Comparison of ENCODE assay signal across 29 cellular contexts in genomic region chr15:63059075-63059474, GRCh38. TPM values are rescaled to one million over a fixed set of nuclear protein-coding genes. Genes with fewer than 3 reads are reported as not detected.
DNase-seq lines count a peak whose midpoint lies in the region; ATAC-seq, FAIRE-seq and TF ChIP-seq lines count a peak whose summit lies in the region.
"Had no signal": no experiment of that assay in that cellular context is flagged by ENCODE, and none has a peak within 500 bp of the region (broad histone marks: within the 10 kb centered on the region; RNA-seq: fewer than 3 reads in every experiment).

No MANE protein-coding gene starts in this region.

- POLR2A ChIA-PET in CD4-positive, alpha-beta T cell (lab: Charles Lee) = no interaction called here

- intact Hi-C loops in left ventricle myocardium inferior (cut with micrococcal nuclease) (no loop called here), left cardiac atrium (cut with DNase I) (no loop called here), aorta (cut with DNase I) (no loop called here)
- intact Hi-C loops in CD4-positive, alpha-beta T cell (cut with DNase I, micrococcal nuclease) = no loop called here

- WGBS in aorta, 2 donors = 48 to 55% methylated on average over 3 of the region's 3 CpGs
- 43 to 58% methylated on average over 3 of the region's 3 CpGs for WGBS in upper lobe of left lung, 2 donors
- 63 to 76% (median 67%) methylated on average over 3 of the region's 3 CpGs for WGBS in small intestine, 3 donors

- TF ChIP-seq CTCF in left ventricle myocardium inferior (IDR thresholded peaks at IDR 0.05; ENCODE audit: borderline replicate concordance) (no peak), chondrocyte (IDR thresholded peaks at IDR 0.05) (no peak), osteocyte (IDR thresholded peaks at IDR 0.05) (no peak), upper lobe of left lung (IDR thresholded peaks at IDR 0.05) (no peak)
- TF ChIP-seq CTCF in CD4-positive, alpha-beta T cell (IDR thresholded peaks at IDR 0.05) = no peak

- DNase-seq in left ventricle myocardium inferior (no peak), left cardiac atrium (no peak), chondrocyte (ENCODE audit: low spot score) (no peak), osteocyte (ENCODE audit: extremely low spot score, unreplicated experiment) (no peak), aorta (no peak), upper lobe of left lung (no peak), small intestine (no peak)
- no peak for DNase-seq in CD4-positive, alpha-beta T cell
- DNase-seq: activated B cell treated with CpG ODN at 0.5 μM for 24 hours; activated naive CD8-positive, alpha-beta T cell treated with anti-CD3 and anti-CD28 coated beads, Interleukin-2, amount 50 U/mL, for 24 hours; activated T-cell treated with anti-CD3 and anti-CD28 coated beads, Interleukin-2, amount 50 U/mL, for 4 hours; AML-193; CD4-positive, alpha-beta memory T cell; DMS 273 treated with DMSO at 0.1 percent for 48 hours; EL; hypothalamus; left colon; NCI-H1092; NCI-H1694 treated with DMSO at 0.1 percent for 48 hours; NCI-H446 treated with DMSO at 0.1 percent for 48 hours; right lobe of liver; RPMI8226; stimulated activated CD4-positive, alpha-beta T cell treated with anti-CD3 and anti-CD28 coated beads, Interleukin-4, amount 100 ng/mL, for 4 hours had no signal

- FAIRE-seq in small intestine (lab: Jason Lieb, UNC) = no peak
- FAIRE-seq: A204.1, GM18507, GM19239, H1 had no signal

- peaks cover 87% of the 10 kb centered on the region for H3K4me1 Mint-ChIP-seq in chondrocyte (ENCODE audit: low read depth)
- H3K4me1 Mint-ChIP-seq in osteocyte (ENCODE audit: unreplicated experiment) = peaks cover 62% of the 10 kb centered on the region
- H3K4me1 Mint-ChIP-seq in CD4-positive, alpha-beta T cell (ENCODE audit: low read depth) = peaks cover 7% of the 10 kb centered on the region
- H3K4me1 Mint-ChIP-seq: activated B cell treated with CpG ODN at 0.5 μM for 24 hours; activated naive CD8-positive, alpha-beta T cell treated with anti-CD3 and anti-CD28 coated beads, Interleukin-2, amount 50 U/mL, for 24 hours had no signal

- no peaks in the 10 kb centered on the region for H3K27me3 ChIP-seq in left ventricle myocardium inferior (ENCODE audit: low read depth)
- H3K27me3 ChIP-seq in aorta (ENCODE audit: control insufficient read depth in 1 of 2, insufficient read depth in 2 of 2, low read length in 1 of 2) = no peaks in the 10 kb centered on the region
- no peaks in the 10 kb centered on the region for H3K27me3 ChIP-seq in CD4-positive, alpha-beta T cell (ENCODE audit: control insufficient read depth, insufficient read depth, low read length)
- no peaks in the 10 kb centered on the region for H3K27me3 ChIP-seq in upper lobe of left lung
- no peaks in the 10 kb centered on the region for H3K27me3 ChIP-seq in small intestine (ENCODE audit: control insufficient read depth in 2 of 2, insufficient read depth in 2 of 2, low read length in 2 of 2)
- H3K27me3 ChIP-seq: right lobe of liver had no signal

- H3K36me3 Mint-ChIP-seq in chondrocyte (ENCODE audit: low read depth) (peaks cover 83% of the 10 kb centered on the region), osteocyte (ENCODE audit: unreplicated experiment) (peaks cover 81% of the 10 kb centered on the region)
- H3K36me3 Mint-ChIP-seq in CD4-positive, alpha-beta T cell (ENCODE audit: low read depth) = peaks cover 77% of the 10 kb centered on the region

- H3K9me3 Mint-ChIP-seq in chondrocyte (ENCODE audit: low read depth) (no peaks in the 10 kb centered on the region), osteocyte (ENCODE audit: unreplicated experiment) (no peaks in the 10 kb centered on the region)
- no peaks in the 10 kb centered on the region for H3K9me3 Mint-ChIP-seq in CD4-positive, alpha-beta T cell
- H3K9me3 Mint-ChIP-seq: activated B cell treated with CpG ODN at 0.5 μM for 24 hours; activated naive CD8-positive, alpha-beta T cell treated with anti-CD3 and anti-CD28 coated beads, Interleukin-2, amount 50 U/mL, for 24 hours; activated T-cell treated with anti-CD3 and anti-CD28 coated beads, Interleukin-2, amount 50 U/mL, for 4 hours; CD4-positive, alpha-beta memory T cell; neural crest cell had no signal

- CTCF ChIA-PET in CD4-positive, alpha-beta T cell (lab: Charles Lee) = no interaction called here

- H3K4me3 ChIP-seq in left ventricle myocardium inferior = peak overlapping the region; percentile 11
- no peak overlapping the region for H3K4me3 ChIP-seq in aorta (ENCODE audit: low read length in 2 of 2)
- no peak overlapping the region for H3K4me3 ChIP-seq in upper lobe of left lung
- H3K4me3 ChIP-seq in small intestine (ENCODE audit: low read depth in 1 of 2, low read length in 2 of 2) = no peak overlapping the region
- H3K4me3 ChIP-seq: right lobe of liver had no signal

- H3K4me3 Mint-ChIP-seq in chondrocyte (ENCODE audit: unreplicated experiment) (no peak overlapping the region), osteocyte (ENCODE audit: unreplicated experiment) (no peak overlapping the region)
- no peak overlapping the region for H3K4me3 Mint-ChIP-seq in CD4-positive, alpha-beta T cell
- H3K4me3 Mint-ChIP-seq: activated B cell treated with CpG ODN at 0.5 μM for 24 hours; activated naive CD8-positive, alpha-beta T cell treated with anti-CD3 and anti-CD28 coated beads, Interleukin-2, amount 50 U/mL, for 24 hours; activated T-cell treated with anti-CD3 and anti-CD28 coated beads, Interleukin-2, amount 50 U/mL, for 4 hours; brain; CD4-positive, alpha-beta memory T cell; neural crest cell had no signal

- peaks cover 100% of the 10 kb centered on the region for H3K4me1 ChIP-seq in left ventricle myocardium inferior
- H3K4me1 ChIP-seq in aorta (ENCODE audit: control insufficient read depth in 1 of 2, insufficient read depth in 2 of 2, low read length in 2 of 2) = peaks cover 3 to 4% of the 10 kb centered on the region in 2 donors
- peaks cover 20 to 37% (median 34%) of the 10 kb centered on the region in 4 donors for H3K4me1 ChIP-seq in upper lobe of left lung
- peaks cover 3 to 6% of the 10 kb centered on the region in 2 donors for H3K4me1 ChIP-seq in small intestine (ENCODE audit: control insufficient read depth in 2 of 2, insufficient read depth in 1 of 2, low read depth in 1 of 2, low read length in 1 of 2)

- no peaks in the 10 kb centered on the region for H3K27me3 Mint-ChIP-seq in chondrocyte (ENCODE audit: low read depth)
- H3K27me3 Mint-ChIP-seq in osteocyte (ENCODE audit: unreplicated experiment) = no peaks in the 10 kb centered on the region
- H3K27me3 Mint-ChIP-seq in CD4-positive, alpha-beta T cell = no peaks in the 10 kb centered on the region
- H3K27me3 Mint-ChIP-seq: activated B cell treated with CpG ODN at 0.5 μM for 24 hours; activated naive CD8-positive, alpha-beta T cell treated with anti-CD3 and anti-CD28 coated beads, Interleukin-2, amount 50 U/mL, for 24 hours; CD4-positive, alpha-beta memory T cell had no signal

- H3K27ac ChIP-seq in left ventricle myocardium inferior (replicated peaks) (peak overlapping the region; percentile 99), aorta (ENCODE audit: low read depth in 1 of 2, low read length in 2 of 2) (peak overlapping the region; percentile 36 to 40), upper lobe of left lung (peak overlapping the region in 2 of 4 donors; percentile 36 to 38), small intestine (ENCODE audit: low read depth in 1 of 2, low read length in 1 of 2) (no peak overlapping the region)
- H3K27ac ChIP-seq in CD4-positive, alpha-beta T cell (ENCODE audit: low read depth, low read length) = no peak overlapping the region
- H3K27ac ChIP-seq: right lobe of liver had no signal

- no peaks in the 10 kb centered on the region for H3K9me3 ChIP-seq in left ventricle myocardium inferior (replicated peaks)
- no peaks in the 10 kb centered on the region for H3K9me3 ChIP-seq in aorta (ENCODE audit: control insufficient read depth, low read length)
- no peaks in the 10 kb centered on the region for H3K9me3 ChIP-seq in CD4-positive, alpha-beta T cell (ENCODE audit: control insufficient read depth, low read length)
- H3K9me3 ChIP-seq in upper lobe of left lung = no peaks in the 10 kb centered on the region
- no peaks in the 10 kb centered on the region for H3K9me3 ChIP-seq in small intestine (ENCODE audit: control insufficient read depth, low read depth)
- H3K9me3 ChIP-seq: right lobe of liver had no signal

- TF ChIP-seq POLR2A in upper lobe of left lung (IDR thresholded peaks at IDR 0.05) = no peak

- peaks cover 92% of the 10 kb centered on the region for H3K36me3 ChIP-seq in left ventricle myocardium inferior
- peaks cover 30 to 37% of the 10 kb centered on the region in 2 donors for H3K36me3 ChIP-seq in aorta (ENCODE audit: control insufficient read depth in 1 of 2, insufficient read depth in 2 of 2, low read length in 1 of 2)
- peaks cover 40 to 74% (median 67%) of the 10 kb centered on the region in 4 donors for H3K36me3 ChIP-seq in upper lobe of left lung
- peaks cover 32 to 41% of the 10 kb centered on the region in 2 donors for H3K36me3 ChIP-seq in small intestine (ENCODE audit: control insufficient read depth in 2 of 2, insufficient read depth in 2 of 2, low read length in 2 of 2)

- no peak for TF ChIP-seq EP300 in upper lobe of left lung (IDR thresholded peaks at IDR 0.05)

- ATAC-seq in left cardiac atrium (no peak), aorta (ENCODE audit: low FRiP score) (no peak), upper lobe of left lung (ENCODE audit: low FRiP score in 2 of 2) (no peak)
- ATAC-seq in CD4-positive, alpha-beta T cell (ENCODE audit: poor library complexity) = no peak
- ATAC-seq: activated naive CD8-positive, alpha-beta T cell treated with anti-CD3 and anti-CD28 coated beads, Interleukin-2, amount 50 U/mL, for 24 hours; activated T-cell treated with anti-CD3 and anti-CD28 coated beads, Interleukin-2, amount 50 U/mL, for 4 hours; left colon; right lobe of liver had no signal

- H3K27ac Mint-ChIP-seq in chondrocyte (ENCODE audit: unreplicated experiment) (peak overlapping the region; percentile 73), osteocyte (ENCODE audit: unreplicated experiment) (peak overlapping the region; percentile 66)
- H3K27ac Mint-ChIP-seq in CD4-positive, alpha-beta T cell = no peak overlapping the region
- H3K27ac Mint-ChIP-seq: activated B cell treated with CpG ODN at 0.5 μM for 24 hours; activated naive CD8-positive, alpha-beta T cell treated with anti-CD3 and anti-CD28 coated beads, Interleukin-2, amount 50 U/mL, for 24 hours; brain; CD4-positive, alpha-beta memory T cell had no signal

RNA-seq across cellular contexts. Expression of gene TPM1, which starts 16.5 kb away (rescaled TPM):
- total RNA-seq in left ventricle myocardium inferior (12,604 TPM), left cardiac atrium (1,000 to 10,000 TPM; 8,049 to 9,104 TPM), chondrocyte (2,291 to 2,367 TPM (median 2,332 TPM) in 3 replicates), osteocyte (1,635 and 1,747 TPM in 2 replicates), aorta (1,000 to 10,000 TPM in 1 of 2 donors, 100 to 1,000 TPM in 1; 861 to 1,497 TPM), upper lobe of left lung (100 to 1,000 TPM; 144 to 343 (median 254) TPM)
- polyA plus RNA-seq in aorta (1,000 to 10,000 TPM; 1,109 to 1,230 TPM), small intestine (100 to 1,000 TPM; 353 to 542 (median 411) TPM)
- total RNA-seq in CD4-positive, alpha-beta T cell = 1 to 10 TPM; 7.9 to 9.8 TPM

Comparison
In these comparisons a context has a peak if more than half of its experiments do, and no peak if none do; other contexts are left out.
1. H3K27ac ChIP-seq: peak in left ventricle myocardium inferior (single experiment) and aorta (2 of 2); none in CD4-positive, alpha-beta T cell (single experiment) and small intestine (0 of 2).
2. RNA of gene TPM1, which starts 16.5 kb away (total RNA-seq): 12,604 TPM in left ventricle myocardium inferior (single experiment), 8,049 to 9,104 TPM in left cardiac atrium, 2,291 to 2,367 TPM in chondrocyte, 1,635 to 1,747 TPM in osteocyte, 861 to 1,497 TPM in aorta and 144 to 343 TPM in upper lobe of left lung; 7.9 to 9.8 TPM in CD4-positive, alpha-beta T cell; every median in the first group is over 10 times any median in the second.